8 cellular contexts compared by ENCODE assay signal in genomic region chr18:61635901-61636528, GRCh38.
DNase-seq lines count a peak whose midpoint lies in the region; ATAC-seq and TF ChIP-seq lines count a peak whose summit lies in the region.

No MANE protein-coding gene starts in this region.

- DNase-seq in SKM-1 treated with dmso at 0.1 percent for 144 hours (lab: John Stamatoyannopoulos, UW; ENCODE audit: unreplicated experiment), result peak; percentile 6
- DNase-seq in SKM-1 (lab: John Stamatoyannopoulos, UW; ENCODE audit: unreplicated experiment), result no peak
- peak; percentile 10 for DNase-seq in MG63
- DNase-seq in SK-MEL-5 (ENCODE audit: low read depth, low spot score), result peak; percentile 61
- DNase-seq in choroid plexus epithelial cell (ENCODE audit: low read depth), result peak; percentile 80
- DNase-seq in left kidney (ENCODE audit: low read depth, low spot score), result peak; percentile 77
- peak; percentile 9 to 12 for DNase-seq in stimulated activated CD4-positive, alpha-beta T cell treated with anti-CD3 and anti-CD28 coated beads, Interleukin-4, amount 100 ng/mL, for 4 hours

- H3K4me3 ChIP-seq in MG63, result no peak overlapping the region
- H3K4me3 ChIP-seq in choroid plexus epithelial cell (ENCODE audit: low read depth, low read length), result no peak overlapping the region

- TF ChIP-seq CTCF in choroid plexus epithelial cell (conservative IDR thresholded peaks at IDR 0.05; ENCODE audit: low read depth, low read length), result peak; percentile 98

- no peaks in the 10 kb centered on the region for H3K9me3 ChIP-seq in MG63

- no peaks in the 10 kb centered on the region for H3K27me3 ChIP-seq in MG63

- H3K36me3 ChIP-seq in MG63, result no peaks in the 10 kb centered on the region

- no peak for ATAC-seq in GM21515 (IDR thresholded peaks at IDR 0.05; ENCODE audit: unreplicated experiment)

- in situ Hi-C loops in SK-MEL-5 (cut with HindIII; ENCODE audit: low pct_unique_long_range_greater_than_20kb, low sequenced_read_pairs), result no loop called here
